Comparison of ENCODE assay signal across 19 cellular contexts in the genomic region with DNA sequence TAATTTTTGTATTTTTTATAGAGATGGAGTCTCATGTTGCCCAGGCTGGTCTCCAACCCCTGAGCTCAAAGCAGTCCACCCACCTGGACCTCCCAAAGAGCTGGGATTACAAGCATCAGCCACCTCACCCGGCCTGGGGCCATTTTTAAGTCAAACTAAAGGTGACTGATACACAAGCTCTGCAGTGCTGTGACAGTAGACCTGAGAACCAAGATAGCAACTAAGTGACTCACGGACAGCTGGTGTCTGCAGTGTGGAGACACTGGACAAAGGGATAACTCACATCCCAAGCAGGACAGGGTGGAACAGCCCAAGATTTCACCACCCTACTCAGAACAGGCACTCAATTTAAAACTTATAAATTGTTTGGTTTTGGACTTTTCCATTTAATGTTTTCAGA.
"Had no signal": no experiment of that assay in that cellular context is flagged by ENCODE, and none has a peak within 500 bp of the region (broad histone marks: within the 10 kb centered on the region; RNA-seq: fewer than 3 reads in every experiment).

No MANE protein-coding gene starts in this region.

- H3K4me1 ChIP-seq: body of pancreas, upper lobe of left lung had no signal

- H3K27me3 ChIP-seq: body of pancreas, right atrium auricular region, upper lobe of left lung had no signal

- H3K36me3 ChIP-seq: right atrium auricular region, upper lobe of left lung had no signal

- H3K4me3 ChIP-seq: body of pancreas, right atrium auricular region, skin epidermis, upper lobe of left lung had no signal

- H3K27ac ChIP-seq: body of pancreas, right atrium auricular region, skin epidermis, upper lobe of left lung had no signal

- ATAC-seq: activated CD4-positive, CD25-positive, alpha-beta regulatory T cell treated with anti-CD3 and anti-CD28 coated beads, Interleukin-2, amount 50 U/mL, for 24 hours; body of pancreas; left lobe of liver; naive thymus-derived CD8-positive, alpha-beta T cell had no signal

- DNase-seq: activated CD4-positive, alpha-beta T cell treated with anti-CD3 and anti-CD28 coated beads, Interleukin-2, amount 50 U/mL, for 1 hour; activated CD8-positive, alpha-beta memory T cell treated with anti-CD3 and anti-CD28 coated beads for 24 hours; activated naive CD8-positive, alpha-beta T cell treated with anti-CD3 and anti-CD28 coated beads for 36 hours; amygdala; body of pancreas; effector CD8-positive, alpha-beta T cell; naive thymus-derived CD8-positive, alpha-beta T cell; stimulated activated CD4-positive, alpha-beta T cell treated with anti-CD3 and anti-CD28 coated beads, Interleukin-4, amount 100 ng/mL, for 4 hours; stimulated activated CD8-positive, alpha-beta memory T cell treated with anti-CD3 and anti-CD28 coated beads, Interleukin-4, amount 100 ng/mL, for 48 hours; stimulated activated naive CD4-positive, alpha-beta T cell treated with Interleukin-2 at 50 U/mL for 16 hours; T-helper 1 cell; T1000 had no signal

- FAIRE-seq: endothelial cell of umbilical vein, frontal cortex had no signal

- H3K9me3 ChIP-seq: body of pancreas, right atrium auricular region, upper lobe of left lung had no signal
